In the genomic region with DNA sequence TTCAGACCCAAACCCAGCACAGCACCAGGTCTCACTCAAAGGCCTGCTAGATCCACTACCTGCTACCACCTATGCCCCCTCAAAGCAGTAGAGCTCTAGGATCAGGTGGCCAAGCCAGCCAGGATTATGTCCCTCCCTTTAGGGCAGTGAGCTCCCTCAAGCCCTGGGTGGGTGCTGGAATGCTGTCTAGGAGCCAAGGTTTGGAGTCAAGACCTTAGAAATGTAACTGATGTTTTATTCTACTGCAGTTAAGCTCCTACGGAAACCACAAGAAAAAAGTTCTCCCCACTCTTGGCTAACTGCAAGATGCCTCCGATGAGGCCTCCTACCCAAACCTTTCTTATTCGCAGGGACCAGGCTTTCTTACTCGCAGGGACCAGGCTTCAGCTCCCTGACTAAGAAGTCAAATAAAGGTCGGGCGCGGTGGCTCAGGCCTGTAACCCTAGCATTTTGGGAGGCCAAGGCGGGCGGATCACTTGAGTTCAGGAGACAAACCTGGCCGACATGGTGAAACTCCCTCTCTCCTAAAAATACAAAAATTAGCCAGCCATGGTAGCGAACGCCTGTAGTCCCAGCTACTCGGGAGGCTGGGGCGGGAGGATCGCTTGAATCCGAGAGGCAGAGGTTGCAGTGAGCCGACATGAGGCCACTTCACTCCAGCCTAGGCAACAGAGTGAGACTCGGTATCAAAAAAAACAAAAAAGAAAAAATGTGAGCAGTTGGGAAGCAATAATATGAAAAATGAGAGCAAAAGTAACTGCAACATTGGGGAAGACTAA, we compare ENCODE assay signal across 8 cellular contexts. TPM values are rescaled to one million over a fixed set of nuclear protein-coding genes. Genes with fewer than 3 reads are reported as not detected.
DNase-seq lines count a peak whose midpoint lies in the region; ATAC-seq and TF ChIP-seq lines count a peak whose summit lies in the region.

No MANE protein-coding gene starts in this region.

- TF ChIP-seq CTCF in coronary artery (IDR thresholded peaks at IDR 0.05), result no peak

- H3K4me1 Mint-ChIP-seq in natural killer cell treated with Interleukin-12 subunit alpha and Interleukin-12 subunit beta and Interleukin-15 and Interleukin-18, amount 100 ng/mL, for 72 hours (ENCODE audit: low read depth in 2 of 2), result peaks cover 25 to 29% of the 10 kb centered on the region in 2 donors

- H4K20me1 ChIP-seq in BLaER1, result no peaks in the 10 kb centered on the region

- H3K27me3 Mint-ChIP-seq in natural killer cell treated with Interleukin-12 subunit alpha and Interleukin-12 subunit beta and Interleukin-15 and Interleukin-18, amount 100 ng/mL, for 72 hours, result no peaks in the 10 kb centered on the region

- no peak overlapping the region for H3K4me3 ChIP-seq in BLaER1
- peak overlapping the region; percentile 21; the same call in 1 of the 2 replicates for H3K4me3 ChIP-seq in MG63
- peak overlapping the region; percentile 75 for H3K4me3 ChIP-seq in coronary artery

- DNase-seq in MG63 (peak; percentile 53), coronary artery (ENCODE audit: low spot score) (no peak), NCI-H2081 (lab: John Stamatoyannopoulos, UW) (no peak), NCI-H1417 treated with DMSO at 0.1 percent for 48 hours (lab: John Stamatoyannopoulos, UW) (no peak)
- peak; percentile 78 for DNase-seq in natural killer cell treated with Interleukin-12 subunit alpha and Interleukin-12 subunit beta and Interleukin-15 and Interleukin-18, amount 100 ng/mL, for 72 hours (ENCODE audit: low spot score)

- H3K27me3 ChIP-seq in BLaER1 (no peaks in the 10 kb centered on the region), MG63 (no peaks in the 10 kb centered on the region)

- H3K27ac Mint-ChIP-seq in natural killer cell treated with Interleukin-12 subunit alpha and Interleukin-12 subunit beta and Interleukin-15 and Interleukin-18, amount 100 ng/mL, for 72 hours, result peak overlapping the region; percentile 99 to 100

- H3K27ac ChIP-seq in BLaER1 (peak overlapping the region; percentile 99), coronary artery (peak overlapping the region; percentile 99)

- H3K4me3 Mint-ChIP-seq in natural killer cell treated with Interleukin-12 subunit alpha and Interleukin-12 subunit beta and Interleukin-15 and Interleukin-18, amount 100 ng/mL, for 72 hours, result peak overlapping the region; percentile 84

- H3K9me3 ChIP-seq in BLaER1 (no peaks in the 10 kb centered on the region), MG63 (no peaks in the 10 kb centered on the region)

- H3K36me3 ChIP-seq in BLaER1 (no peaks in the 10 kb centered on the region), MG63 (no peaks in the 10 kb centered on the region)

- peak overlapping the region; percentile 99 for H3K9ac ChIP-seq in BLaER1

- no peaks in the 10 kb centered on the region for H3K36me3 Mint-ChIP-seq in natural killer cell treated with Interleukin-12 subunit alpha and Interleukin-12 subunit beta and Interleukin-15 and Interleukin-18, amount 100 ng/mL, for 72 hours

- ATAC-seq in natural killer cell treated with Interleukin-12 subunit alpha and Interleukin-12 subunit beta and Interleukin-15 and Interleukin-18, amount 100 ng/mL, for 72 hours, result peak in 1 of 2 donors; percentile 67
- no peak for ATAC-seq in HG03108 (IDR thresholded peaks at IDR 0.05; ENCODE audit: unreplicated experiment)
- ATAC-seq in GM21737 (IDR thresholded peaks at IDR 0.05; ENCODE audit: unreplicated experiment), result no peak

- H3K4me2 ChIP-seq in BLaER1, result peak overlapping the region; percentile 96

- H3K4me1 ChIP-seq in BLaER1, result peaks cover 80% of the 10 kb centered on the region

- H3K9me3 Mint-ChIP-seq in natural killer cell treated with Interleukin-12 subunit alpha and Interleukin-12 subunit beta and Interleukin-15 and Interleukin-18, amount 100 ng/mL, for 72 hours, result no peaks in the 10 kb centered on the region

RNA-seq across cellular contexts. Expression of a gene that starts 31.8 kb away (rescaled TPM):
- total RNA-seq in MG63 (2014; rRNA removed; shearing (Covaris generic); ENCODE audit: low replicate concordance), result 28.8 and 47.4 TPM in 2 replicates
- 1 to 10 TPM; 1.5 to 1.7 TPM for total RNA-seq in natural killer cell treated with Interleukin-12 subunit alpha and Interleukin-12 subunit beta and Interleukin-15 and Interleukin-18, amount 100 ng/mL, for 72 hours

Comparison
In these comparisons a context has a peak if more than half of its experiments do, and no peak if none do; other contexts are left out.
1. DNase-seq: peak in MG63 (single experiment) and natural killer cell treated with Interleukin-12 subunit alpha and Interleukin-12 subunit beta and Interleukin-15 and Interleukin-18, amount 100 ng/mL, for 72 hours (single experiment); none in coronary artery (single experiment), NCI-H2081 (0 of 2) and NCI-H1417 treated with DMSO at 0.1 percent for 48 hours (single experiment).
2. RNA of a gene that starts 31.8 kb away (total RNA-seq): 28.8 to 47.4 TPM in MG63; 1.5 to 1.7 TPM in natural killer cell treated with Interleukin-12 subunit alpha and Interleukin-12 subunit beta and Interleukin-15 and Interleukin-18, amount 100 ng/mL, for 72 hours; every median in the first group is over 10 times any median in the second.